In genomic region chr2:234536218-234536989, GRCh38 we compare ENCODE assay signal across 28 cellular contexts.
DNase-seq lines count a peak whose midpoint lies in the region; TF ChIP-seq lines count a peak whose summit lies in the region.
"Had no signal": no experiment of that assay in that cellular context is flagged by ENCODE, and none has a peak within 500 bp of the region (broad histone marks: within the 10 kb centered on the region; RNA-seq: fewer than 3 reads in every experiment).

No MANE protein-coding gene starts in this region.

- no peaks in the 10 kb centered on the region for H3K36me3 ChIP-seq in WERI-Rb-1
- H3K36me3 ChIP-seq: gastrocnemius medialis, MG63, pancreas had no signal

- DNase-seq in DMS153 (lab: John Stamatoyannopoulos, UW) (peak; percentile 26), DMS153 treated with DMSO at 0.1 percent for 48 hours (lab: John Stamatoyannopoulos, UW; ENCODE audit: unreplicated experiment) (no peak), NCI-H1436 (lab: John Stamatoyannopoulos, UW) (peak; percentile 50), NCI-H2171 treated with DMSO at 0.1 percent for 48 hours (lab: John Stamatoyannopoulos, UW) (peak; percentile 76), WERI-Rb-1 (peak; percentile 85), activated gamma-delta T cell (lab: John Stamatoyannopoulos, UW) (no peak), MV-4-11 (lab: John Stamatoyannopoulos, UW) (no peak), NOMO-1 treated with dmso at 0.1 percent for 144 hours (lab: John Stamatoyannopoulos, UW; ENCODE audit: unreplicated experiment) (no peak)
- DNase-seq: activated CD4-positive, alpha-beta T cell treated with anti-CD3 and anti-CD28 coated beads for 4 hours; activated gamma-delta T cell treated with Interleukin-2 at 50 U/mL for 16 hours; activated T-cell treated with anti-CD3 and anti-CD28 coated beads, Interleukin-2, amount 50 U/mL, for 1 hour; CD4-positive, alpha-beta T cell; dermis blood vessel endothelial cell; gastrocnemius medialis; H9; immature natural killer cell; KBM-7; MG63; NCI-H2029; pancreas; retina; RPMI8226; small intestine; stimulated activated CD8-positive, alpha-beta memory T cell treated with anti-CD3 and anti-CD28 coated beads, Interleukin-4, amount 100 ng/mL, for 48 hours; stimulated activated naive CD8-positive, alpha-beta T cell treated with anti-CD3 and anti-CD28 coated beads, Interleukin-15, amount 100 ng/mL, for 72 hours; T-helper 2 cell had no signal

- H3K9me3 ChIP-seq in WERI-Rb-1 (ENCODE audit: severe bottlenecking), result peaks cover 3% of the 10 kb centered on the region
- H3K9me3 ChIP-seq: gastrocnemius medialis, MG63, pancreas had no signal

- no peaks in the 10 kb centered on the region for H3K27me3 ChIP-seq in WERI-Rb-1 (ENCODE audit: insufficient read depth, low read depth, severe bottlenecking)
- H3K27me3 ChIP-seq: MG63, pancreas had no signal

- H3K27ac ChIP-seq in WERI-Rb-1, result peak overlapping the region; percentile 91
- H3K27ac ChIP-seq: 22Rv1, gastrocnemius medialis, pancreas, SK-N-MC had no signal

- TF ChIP-seq CTCF in WERI-Rb-1 (IDR thresholded peaks at IDR 0.05; ENCODE audit: low read depth, low read length), result no peak

- H3K4me3 ChIP-seq in WERI-Rb-1 (ENCODE audit: low read depth, low read length), result peak overlapping the region; percentile 2; the same call in 1 of the 2 replicates
- H3K4me3 ChIP-seq: gastrocnemius medialis, MG63, pancreas, SK-N-MC had no signal

Comparison
In these comparisons a context has a peak if more than half of its experiments do, and no peak if none do; other contexts are left out.
1. DNase-seq: peak in DMS153 (single experiment), NCI-H1436 (single experiment), NCI-H2171 treated with DMSO at 0.1 percent for 48 hours (single experiment) and WERI-Rb-1 (single experiment); none in DMS153 treated with DMSO at 0.1 percent for 48 hours (single experiment), activated gamma-delta T cell (single experiment), MV-4-11 (single experiment) and NOMO-1 treated with dmso at 0.1 percent for 144 hours (single experiment).